In genomic region chr9:133148351-133149129, GRCh38 we compare ENCODE assay signal across 1 cellular context.
TF ChIP-seq lines count a peak whose summit lies in the region.

No MANE protein-coding gene starts in this region.

TF ChIP-seq in SK-N-SH treated with all-trans-retinoic acid at 6 μM for 48 hours, 23 proteins besides CTCF, POLR2A, EP300 and RAD21 (continued from another document):
- TF ChIP-seq, protein P1, sequence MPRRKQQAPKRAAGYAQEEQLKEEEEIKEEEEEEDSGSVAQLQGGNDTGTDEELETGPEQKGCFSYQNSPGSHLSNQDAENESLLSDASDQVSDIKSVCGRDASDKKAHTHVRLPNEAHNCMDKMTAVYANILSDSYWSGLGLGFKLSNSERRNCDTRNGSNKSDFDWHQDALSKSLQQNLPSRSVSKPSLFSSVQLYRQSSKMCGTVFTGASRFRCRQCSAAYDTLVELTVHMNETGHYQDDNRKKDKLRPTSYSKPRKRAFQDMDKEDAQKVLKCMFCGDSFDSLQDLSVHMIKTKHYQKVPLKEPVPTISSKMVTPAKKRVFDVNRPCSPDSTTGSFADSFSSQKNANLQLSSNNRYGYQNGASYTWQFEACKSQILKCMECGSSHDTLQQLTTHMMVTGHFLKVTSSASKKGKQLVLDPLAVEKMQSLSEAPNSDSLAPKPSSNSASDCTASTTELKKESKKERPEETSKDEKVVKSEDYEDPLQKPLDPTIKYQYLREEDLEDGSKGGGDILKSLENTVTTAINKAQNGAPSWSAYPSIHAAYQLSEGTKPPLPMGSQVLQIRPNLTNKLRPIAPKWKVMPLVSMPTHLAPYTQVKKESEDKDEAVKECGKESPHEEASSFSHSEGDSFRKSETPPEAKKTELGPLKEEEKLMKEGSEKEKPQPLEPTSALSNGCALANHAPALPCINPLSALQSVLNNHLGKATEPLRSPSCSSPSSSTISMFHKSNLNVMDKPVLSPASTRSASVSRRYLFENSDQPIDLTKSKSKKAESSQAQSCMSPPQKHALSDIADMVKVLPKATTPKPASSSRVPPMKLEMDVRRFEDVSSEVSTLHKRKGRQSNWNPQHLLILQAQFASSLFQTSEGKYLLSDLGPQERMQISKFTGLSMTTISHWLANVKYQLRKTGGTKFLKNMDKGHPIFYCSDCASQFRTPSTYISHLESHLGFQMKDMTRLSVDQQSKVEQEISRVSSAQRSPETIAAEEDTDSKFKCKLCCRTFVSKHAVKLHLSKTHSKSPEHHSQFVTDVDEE (CRISPR knock-in tag; IDR thresholded peaks at IDR 0.05) = no peak
- TF ChIP-seq ZNF8 (CRISPR knock-in tag; IDR thresholded peaks at IDR 0.05) = no peak
